8 cellular contexts compared by ENCODE assay signal in genomic region chr2:19358242-19359020, GRCh38. TPM values are rescaled to one million over a fixed set of nuclear protein-coding genes. Genes with fewer than 3 reads are reported as not detected.
DNase-seq lines count a peak whose midpoint lies in the region; ATAC-seq and TF ChIP-seq lines count a peak whose summit lies in the region.

OSR1 (minus strand) TSS chr2:19358623; CDS start chr2:19353805, 4,818 bp downstream.

- CTCF ChIA-PET in WTC11 (lab: Charles Lee) = interaction anchor here (0.6 to 5.5 kb wide), 18 partner anchors 9 to 971 kb away, joined by 3 to 73 read pairs (median 4); partner anchors contain the start of gene RDH14

- no peaks in the 10 kb centered on the region for H3K36me3 ChIP-seq in neuron (ENCODE audit: insufficient read depth, low read length)

- no peaks in the 10 kb centered on the region for H3K9me3 Mint-ChIP-seq in WTC11

- H2AFZ ChIP-seq in neuron (ENCODE audit: low read depth, low read length) = peak within 1 kb of the TSS; percentile 38

- peak within 1 kb of the TSS; percentile 69 for H3K4me3 Mint-ChIP-seq in WTC11

- peaks cover 99% of the 10 kb centered on the region for H3K27me3 Mint-ChIP-seq in WTC11 (ENCODE audit: low read depth)

- H3K36me3 Mint-ChIP-seq in WTC11 = no peaks in the 10 kb centered on the region

- TF ChIP-seq CTCF in AG09319 (IDR thresholded peaks at IDR 0.05; ENCODE audit: low read depth, low read length) (no peak), WTC11 (IDR thresholded peaks at IDR 0.05) (no peak), fibroblast of villous mesenchyme (IDR thresholded peaks at IDR 0.05; ENCODE audit: insufficient read depth, low read depth, low read length) (no peak)

- DNase-seq in AG09319 (ENCODE audit: extremely low read depth, low read depth) (peak; percentile 83), HS-5 (ENCODE audit: low read depth) (peak; percentile 6), WTC11 (ENCODE audit: low spot score) (peak; percentile 79), fibroblast of villous mesenchyme (ENCODE audit: low read depth) (peak; percentile 54), RKO (ENCODE audit: low spot score) (no peak)

- H3K4me3 ChIP-seq in fibroblast of villous mesenchyme (ENCODE audit: low read depth, low read length) = peak within 1 kb of the TSS; percentile 70
- peak within 1 kb of the TSS; percentile 41 for H3K4me3 ChIP-seq in neuron (ENCODE audit: low read length)

- peaks cover 3% of the 10 kb centered on the region for H3K9me3 ChIP-seq in neuron (ENCODE audit: low read length)

- H3K27me3 ChIP-seq in neuron (ENCODE audit: insufficient read depth, low read length) = peaks cover 96% of the 10 kb centered on the region

- ATAC-seq in WTC11 = peak; percentile 47
- no peak for ATAC-seq in HG02973 (IDR thresholded peaks at IDR 0.05; ENCODE audit: unreplicated experiment)
- ATAC-seq in GM21825 (IDR thresholded peaks at IDR 0.05; ENCODE audit: unreplicated experiment) = no peak

- peaks cover 55% of the 10 kb centered on the region for H3K4me1 Mint-ChIP-seq in WTC11

- POLR2A ChIA-PET in WTC11 (lab: Charles Lee) = interaction anchor here (0.6 to 1.9 kb wide), 2 partner anchors 11 to 1685 kb away, joined by 3 to 5 read pairs; no protein-coding TSS in a partner anchor

- peaks cover 34% of the 10 kb centered on the region for H3K4me1 ChIP-seq in neuron (ENCODE audit: insufficient read depth, low read length)

- H3K27ac Mint-ChIP-seq in WTC11 = no peak within 1 kb of the TSS

TF ChIP-seq in WTC11, 78 proteins besides CTCF, POLR2A, EP300 and RAD21:
- TF ChIP-seq ZBTB43 (CRISPR knock-in tag; IDR thresholded peaks at IDR 0.05) = no peak
- TF ChIP-seq HMGXB4 (CRISPR knock-in tag; IDR thresholded peaks at IDR 0.05) = no peak
- no peak for TF ChIP-seq CBFB (CRISPR knock-in tag; IDR thresholded peaks at IDR 0.05; ENCODE audit: low read depth)
- TF ChIP-seq, protein P1, sequence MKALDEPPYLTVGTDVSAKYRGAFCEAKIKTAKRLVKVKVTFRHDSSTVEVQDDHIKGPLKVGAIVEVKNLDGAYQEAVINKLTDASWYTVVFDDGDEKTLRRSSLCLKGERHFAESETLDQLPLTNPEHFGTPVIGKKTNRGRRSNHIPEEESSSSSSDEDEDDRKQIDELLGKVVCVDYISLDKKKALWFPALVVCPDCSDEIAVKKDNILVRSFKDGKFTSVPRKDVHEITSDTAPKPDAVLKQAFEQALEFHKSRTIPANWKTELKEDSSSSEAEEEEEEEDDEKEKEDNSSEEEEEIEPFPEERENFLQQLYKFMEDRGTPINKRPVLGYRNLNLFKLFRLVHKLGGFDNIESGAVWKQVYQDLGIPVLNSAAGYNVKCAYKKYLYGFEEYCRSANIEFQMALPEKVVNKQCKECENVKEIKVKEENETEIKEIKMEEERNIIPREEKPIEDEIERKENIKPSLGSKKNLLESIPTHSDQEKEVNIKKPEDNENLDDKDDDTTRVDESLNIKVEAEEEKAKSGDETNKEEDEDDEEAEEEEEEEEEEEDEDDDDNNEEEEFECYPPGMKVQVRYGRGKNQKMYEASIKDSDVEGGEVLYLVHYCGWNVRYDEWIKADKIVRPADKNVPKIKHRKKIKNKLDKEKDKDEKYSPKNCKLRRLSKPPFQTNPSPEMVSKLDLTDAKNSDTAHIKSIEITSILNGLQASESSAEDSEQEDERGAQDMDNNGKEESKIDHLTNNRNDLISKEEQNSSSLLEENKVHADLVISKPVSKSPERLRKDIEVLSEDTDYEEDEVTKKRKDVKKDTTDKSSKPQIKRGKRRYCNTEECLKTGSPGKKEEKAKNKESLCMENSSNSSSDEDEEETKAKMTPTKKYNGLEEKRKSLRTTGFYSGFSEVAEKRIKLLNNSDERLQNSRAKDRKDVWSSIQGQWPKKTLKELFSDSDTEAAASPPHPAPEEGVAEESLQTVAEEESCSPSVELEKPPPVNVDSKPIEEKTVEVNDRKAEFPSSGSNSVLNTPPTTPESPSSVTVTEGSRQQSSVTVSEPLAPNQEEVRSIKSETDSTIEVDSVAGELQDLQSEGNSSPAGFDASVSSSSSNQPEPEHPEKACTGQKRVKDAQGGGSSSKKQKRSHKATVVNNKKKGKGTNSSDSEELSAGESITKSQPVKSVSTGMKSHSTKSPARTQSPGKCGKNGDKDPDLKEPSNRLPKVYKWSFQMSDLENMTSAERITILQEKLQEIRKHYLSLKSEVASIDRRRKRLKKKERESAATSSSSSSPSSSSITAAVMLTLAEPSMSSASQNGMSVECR (CRISPR knock-in tag; IDR thresholded peaks at IDR 0.05; ENCODE audit: borderline replicate concordance) = no peak
- TF ChIP-seq, protein P2, sequence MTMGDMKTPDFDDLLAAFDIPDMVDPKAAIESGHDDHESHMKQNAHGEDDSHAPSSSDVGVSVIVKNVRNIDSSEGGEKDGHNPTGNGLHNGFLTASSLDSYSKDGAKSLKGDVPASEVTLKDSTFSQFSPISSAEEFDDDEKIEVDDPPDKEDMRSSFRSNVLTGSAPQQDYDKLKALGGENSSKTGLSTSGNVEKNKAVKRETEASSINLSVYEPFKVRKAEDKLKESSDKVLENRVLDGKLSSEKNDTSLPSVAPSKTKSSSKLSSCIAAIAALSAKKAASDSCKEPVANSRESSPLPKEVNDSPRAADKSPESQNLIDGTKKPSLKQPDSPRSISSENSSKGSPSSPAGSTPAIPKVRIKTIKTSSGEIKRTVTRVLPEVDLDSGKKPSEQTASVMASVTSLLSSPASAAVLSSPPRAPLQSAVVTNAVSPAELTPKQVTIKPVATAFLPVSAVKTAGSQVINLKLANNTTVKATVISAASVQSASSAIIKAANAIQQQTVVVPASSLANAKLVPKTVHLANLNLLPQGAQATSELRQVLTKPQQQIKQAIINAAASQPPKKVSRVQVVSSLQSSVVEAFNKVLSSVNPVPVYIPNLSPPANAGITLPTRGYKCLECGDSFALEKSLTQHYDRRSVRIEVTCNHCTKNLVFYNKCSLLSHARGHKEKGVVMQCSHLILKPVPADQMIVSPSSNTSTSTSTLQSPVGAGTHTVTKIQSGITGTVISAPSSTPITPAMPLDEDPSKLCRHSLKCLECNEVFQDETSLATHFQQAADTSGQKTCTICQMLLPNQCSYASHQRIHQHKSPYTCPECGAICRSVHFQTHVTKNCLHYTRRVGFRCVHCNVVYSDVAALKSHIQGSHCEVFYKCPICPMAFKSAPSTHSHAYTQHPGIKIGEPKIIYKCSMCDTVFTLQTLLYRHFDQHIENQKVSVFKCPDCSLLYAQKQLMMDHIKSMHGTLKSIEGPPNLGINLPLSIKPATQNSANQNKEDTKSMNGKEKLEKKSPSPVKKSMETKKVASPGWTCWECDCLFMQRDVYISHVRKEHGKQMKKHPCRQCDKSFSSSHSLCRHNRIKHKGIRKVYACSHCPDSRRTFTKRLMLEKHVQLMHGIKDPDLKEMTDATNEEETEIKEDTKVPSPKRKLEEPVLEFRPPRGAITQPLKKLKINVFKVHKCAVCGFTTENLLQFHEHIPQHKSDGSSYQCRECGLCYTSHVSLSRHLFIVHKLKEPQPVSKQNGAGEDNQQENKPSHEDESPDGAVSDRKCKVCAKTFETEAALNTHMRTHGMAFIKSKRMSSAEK (CRISPR knock-in tag; IDR thresholded peaks at IDR 0.05; ENCODE audit: borderline replicate concordance) = no peak
- 0 out of 2 replicates have a peak, but pooled peaks have one; percentile 24 for TF ChIP-seq ZBTB21 (CRISPR knock-in tag; IDR thresholded peaks at IDR 0.05; ENCODE audit: borderline replicate concordance)
- no peak for TF ChIP-seq CDX4 (CRISPR knock-in tag; IDR thresholded peaks at IDR 0.05; ENCODE audit: borderline replicate concordance)
- TF ChIP-seq SMAD3 (CRISPR knock-in tag; IDR thresholded peaks at IDR 0.05; ENCODE audit: borderline replicate concordance) = no peak

RNA-seq across cellular contexts. Expression of gene OSR1, which starts in this region (rescaled TPM):
- total RNA-seq in WTC11 (2021) (0.22 to 0.55 TPM (median 0.27 TPM) in 3 replicates), fibroblast of villous mesenchyme (2.2 and 4.5 TPM in 2 replicates)

Comparison
In these comparisons a context has a peak if more than half of its experiments do, and no peak if none do; other contexts are left out.
1. Peak in DNase-seq and ATAC-seq in WTC11; RNA of the gene not detected or under 1 TPM.